Comparison of ENCODE assay signal across 12 cellular contexts in the genomic region with DNA sequence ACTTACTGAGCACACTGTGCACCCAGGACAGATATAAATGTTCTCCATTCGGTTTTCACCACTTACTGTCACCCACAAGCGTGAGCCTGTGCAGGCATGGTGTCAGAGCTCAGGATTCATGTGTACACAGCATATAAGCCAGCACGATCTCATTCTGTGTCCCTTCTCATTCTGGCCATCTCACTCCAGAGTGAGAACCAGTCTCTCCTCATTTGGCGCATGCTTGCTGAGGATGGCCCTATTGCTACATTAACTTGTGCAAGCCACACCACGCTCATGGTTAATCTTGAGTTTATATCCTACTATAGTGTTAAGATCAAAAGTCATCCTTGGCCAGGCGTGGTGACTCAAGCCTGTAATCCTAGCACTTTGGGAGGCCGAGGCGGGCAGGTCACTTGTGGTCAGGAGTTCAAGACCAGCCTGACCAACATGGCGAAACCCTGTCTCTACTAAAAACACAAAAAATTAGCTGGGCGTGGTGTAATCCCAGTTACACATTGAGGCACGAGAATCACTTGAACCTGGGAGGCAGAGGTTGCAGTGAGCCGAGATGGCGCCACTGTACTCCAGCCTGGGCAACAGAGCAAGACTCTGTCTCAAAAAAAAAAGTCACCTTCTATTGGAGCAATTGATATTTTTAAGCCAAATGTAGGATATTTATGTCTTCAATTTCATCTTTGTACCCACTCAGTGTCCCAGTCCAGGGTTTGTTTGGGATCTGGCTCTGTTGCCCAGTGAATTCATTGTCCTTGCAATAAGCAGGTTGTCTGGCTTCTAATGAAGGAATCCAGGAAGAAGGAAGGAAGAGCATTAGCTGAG. TPM values are rescaled to one million over a fixed set of nuclear protein-coding genes. Genes with fewer than 3 reads are reported as not detected.
DNase-seq lines count a peak whose midpoint lies in the region; ATAC-seq and TF ChIP-seq lines count a peak whose summit lies in the region.
"Had no signal": no experiment of that assay in that cellular context is flagged by ENCODE, and none has a peak within 500 bp of the region (broad histone marks: within the 10 kb centered on the region; RNA-seq: fewer than 3 reads in every experiment).

No MANE protein-coding gene starts in this region.

- peaks cover 30 to 57% (median 42%) of the 10 kb centered on the region in 4 donors for H3K4me1 Mint-ChIP-seq in CD4-positive, alpha-beta memory T cell
- H3K4me1 Mint-ChIP-seq: brain had no signal

- no peak for TF ChIP-seq CTCF in fibroblast of villous mesenchyme (IDR thresholded peaks at IDR 0.05; ENCODE audit: insufficient read depth, low read depth, low read length)

- H3K27ac ChIP-seq in BLaER1 = no peak overlapping the region
- H3K27ac ChIP-seq in CD4-positive, alpha-beta memory T cell (ENCODE audit: low read depth, low read length) = no peak overlapping the region
- H3K27ac ChIP-seq: suprapubic skin had no signal

- intact Hi-C loops in CD4-positive, alpha-beta memory T cell (cut with micrococcal nuclease) = no loop called here

- H3K9ac ChIP-seq in BLaER1 = no peak overlapping the region

- no peaks in the 10 kb centered on the region for H4K20me1 ChIP-seq in BLaER1

- peak overlapping the region; percentile 92 for H3K4me2 ChIP-seq in BLaER1

- H3K9me3 Mint-ChIP-seq in CD4-positive, alpha-beta memory T cell = peaks cover 0 to 1% (median 0%) of the 10 kb centered on the region in 8 donors
- H3K9me3 Mint-ChIP-seq: brain had no signal

- H3K36me3 ChIP-seq in BLaER1 = no peaks in the 10 kb centered on the region
- no peaks in the 10 kb centered on the region for H3K36me3 ChIP-seq in CD4-positive, alpha-beta memory T cell (ENCODE audit: insufficient read depth, low read length)
- H3K36me3 ChIP-seq: suprapubic skin had no signal

- DNase-seq in CD4-positive, alpha-beta memory T cell = no peak
- DNase-seq in SKM-1 treated with dmso at 0.1 percent for 144 hours (lab: John Stamatoyannopoulos, UW; ENCODE audit: unreplicated experiment) (peak; percentile 32), fibroblast of villous mesenchyme (ENCODE audit: low read depth) (peak; percentile 64), T-helper 9 cell (no peak)
- DNase-seq: effector memory CD4-positive, alpha-beta T cell had no signal

- H3K27me3 ChIP-seq in BLaER1 = no peaks in the 10 kb centered on the region
- H3K27me3 ChIP-seq in CD4-positive, alpha-beta memory T cell (ENCODE audit: insufficient read depth, low read length) = no peaks in the 10 kb centered on the region
- H3K27me3 ChIP-seq: suprapubic skin had no signal

- no peak overlapping the region for H3K4me3 ChIP-seq in BLaER1
- no peak overlapping the region for H3K4me3 ChIP-seq in CD4-positive, alpha-beta memory T cell (ENCODE audit: low read length in 2 of 2)
- H3K4me3 ChIP-seq in fibroblast of villous mesenchyme (ENCODE audit: low read depth, low read length) = no peak overlapping the region
- H3K4me3 ChIP-seq: suprapubic skin had no signal

- H3K4me3 Mint-ChIP-seq in CD4-positive, alpha-beta memory T cell = peak overlapping the region in 4 of 8 donors; percentile 11 to 67 (median 32)
- H3K4me3 Mint-ChIP-seq: brain had no signal

- ATAC-seq in HG02642 (IDR thresholded peaks at IDR 0.05; ENCODE audit: poor library complexity, unreplicated experiment) = no peak
- no peak for ATAC-seq in SK-N-SH treated with all-trans-retinoic acid at 6 μM for 48 hours

- no peaks in the 10 kb centered on the region for H3K9me3 ChIP-seq in BLaER1
- no peaks in the 10 kb centered on the region for H3K9me3 ChIP-seq in CD4-positive, alpha-beta memory T cell (ENCODE audit: control insufficient read depth in 1 of 2, low read length in 2 of 2)
- H3K9me3 ChIP-seq: suprapubic skin had no signal

- POLR2A ChIA-PET in CD4-positive, alpha-beta memory T cell (lab: Charles Lee; ENCODE audit: partially characterized antibody) = interaction anchor here (1.0 to 7.7 kb wide), 5 partner anchors 10 to 562 kb away, joined by 3 to 127 read pairs (median 5); a partner anchor contains a TSS

- H3K4me1 ChIP-seq in BLaER1 = peaks cover 89% of the 10 kb centered on the region
- H3K4me1 ChIP-seq in CD4-positive, alpha-beta memory T cell (ENCODE audit: insufficient read depth, low read length) = peaks cover 54% of the 10 kb centered on the region
- H3K4me1 ChIP-seq: suprapubic skin had no signal

- H3K27ac Mint-ChIP-seq in CD4-positive, alpha-beta memory T cell = peak overlapping the region; percentile 39 to 93 (median 81)
- H3K27ac Mint-ChIP-seq: brain had no signal

- CTCF ChIA-PET in CD4-positive, alpha-beta memory T cell (lab: Charles Lee; ENCODE audit: partially characterized antibody) = interaction anchor here (0.9 to 2.9 kb wide), 4 partner anchors 11 to 20 kb away, joined by 4 to 17 read pairs (median 8); a partner anchor contains a TSS

- no peaks in the 10 kb centered on the region for H3K36me3 Mint-ChIP-seq in CD4-positive, alpha-beta memory T cell
- H3K36me3 Mint-ChIP-seq: brain had no signal

- H3K27me3 Mint-ChIP-seq in CD4-positive, alpha-beta memory T cell = no peaks in the 10 kb centered on the region

TF ChIP-seq in SK-N-SH treated with all-trans-retinoic acid at 6 μM for 48 hours, 23 proteins besides CTCF, POLR2A, EP300 and RAD21 (continues in another document):
- TF ChIP-seq ESRRG (CRISPR knock-in tag; IDR thresholded peaks at IDR 0.05) = no peak
- TF ChIP-seq, protein P1, sequence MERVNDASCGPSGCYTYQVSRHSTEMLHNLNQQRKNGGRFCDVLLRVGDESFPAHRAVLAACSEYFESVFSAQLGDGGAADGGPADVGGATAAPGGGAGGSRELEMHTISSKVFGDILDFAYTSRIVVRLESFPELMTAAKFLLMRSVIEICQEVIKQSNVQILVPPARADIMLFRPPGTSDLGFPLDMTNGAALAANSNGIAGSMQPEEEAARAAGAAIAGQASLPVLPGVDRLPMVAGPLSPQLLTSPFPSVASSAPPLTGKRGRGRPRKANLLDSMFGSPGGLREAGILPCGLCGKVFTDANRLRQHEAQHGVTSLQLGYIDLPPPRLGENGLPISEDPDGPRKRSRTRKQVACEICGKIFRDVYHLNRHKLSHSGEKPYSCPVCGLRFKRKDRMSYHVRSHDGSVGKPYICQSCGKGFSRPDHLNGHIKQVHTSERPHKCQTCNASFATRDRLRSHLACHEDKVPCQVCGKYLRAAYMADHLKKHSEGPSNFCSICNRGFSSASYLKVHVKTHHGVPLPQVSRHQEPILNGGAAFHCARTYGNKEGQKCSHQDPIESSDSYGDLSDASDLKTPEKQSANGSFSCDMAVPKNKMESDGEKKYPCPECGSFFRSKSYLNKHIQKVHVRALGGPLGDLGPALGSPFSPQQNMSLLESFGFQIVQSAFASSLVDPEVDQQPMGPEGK (CRISPR knock-in tag; IDR thresholded peaks at IDR 0.05; ENCODE audit: borderline replicate concordance) = no peak
- no peak for TF ChIP-seq ZC3H10 (CRISPR knock-in tag; IDR thresholded peaks at IDR 0.05)
- TF ChIP-seq TCF4 (CRISPR knock-in tag; IDR thresholded peaks at IDR 0.05; ENCODE audit: borderline replicate concordance) = no peak
- no peak for TF ChIP-seq SNAI2 (CRISPR knock-in tag; IDR thresholded peaks at IDR 0.05)
- TF ChIP-seq ARNTL (CRISPR knock-in tag; IDR thresholded peaks at IDR 0.05; ENCODE audit: borderline replicate concordance, low read depth) = no peak
- no peak for TF ChIP-seq ZFP30 (CRISPR knock-in tag; IDR thresholded peaks at IDR 0.05)
- no peak for TF ChIP-seq ZFP3 (CRISPR knock-in tag; IDR thresholded peaks at IDR 0.05)
- TF ChIP-seq, protein P2, sequence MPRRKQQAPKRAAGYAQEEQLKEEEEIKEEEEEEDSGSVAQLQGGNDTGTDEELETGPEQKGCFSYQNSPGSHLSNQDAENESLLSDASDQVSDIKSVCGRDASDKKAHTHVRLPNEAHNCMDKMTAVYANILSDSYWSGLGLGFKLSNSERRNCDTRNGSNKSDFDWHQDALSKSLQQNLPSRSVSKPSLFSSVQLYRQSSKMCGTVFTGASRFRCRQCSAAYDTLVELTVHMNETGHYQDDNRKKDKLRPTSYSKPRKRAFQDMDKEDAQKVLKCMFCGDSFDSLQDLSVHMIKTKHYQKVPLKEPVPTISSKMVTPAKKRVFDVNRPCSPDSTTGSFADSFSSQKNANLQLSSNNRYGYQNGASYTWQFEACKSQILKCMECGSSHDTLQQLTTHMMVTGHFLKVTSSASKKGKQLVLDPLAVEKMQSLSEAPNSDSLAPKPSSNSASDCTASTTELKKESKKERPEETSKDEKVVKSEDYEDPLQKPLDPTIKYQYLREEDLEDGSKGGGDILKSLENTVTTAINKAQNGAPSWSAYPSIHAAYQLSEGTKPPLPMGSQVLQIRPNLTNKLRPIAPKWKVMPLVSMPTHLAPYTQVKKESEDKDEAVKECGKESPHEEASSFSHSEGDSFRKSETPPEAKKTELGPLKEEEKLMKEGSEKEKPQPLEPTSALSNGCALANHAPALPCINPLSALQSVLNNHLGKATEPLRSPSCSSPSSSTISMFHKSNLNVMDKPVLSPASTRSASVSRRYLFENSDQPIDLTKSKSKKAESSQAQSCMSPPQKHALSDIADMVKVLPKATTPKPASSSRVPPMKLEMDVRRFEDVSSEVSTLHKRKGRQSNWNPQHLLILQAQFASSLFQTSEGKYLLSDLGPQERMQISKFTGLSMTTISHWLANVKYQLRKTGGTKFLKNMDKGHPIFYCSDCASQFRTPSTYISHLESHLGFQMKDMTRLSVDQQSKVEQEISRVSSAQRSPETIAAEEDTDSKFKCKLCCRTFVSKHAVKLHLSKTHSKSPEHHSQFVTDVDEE (CRISPR knock-in tag; IDR thresholded peaks at IDR 0.05) = no peak

RNA-seq across cellular contexts. Expression of a gene that starts 20.9 kb away (rescaled TPM):
- total RNA-seq in CD4-positive, alpha-beta memory T cell = 10 to 100 TPM; 14.7 to 16.7 TPM
- 10 to 100 TPM; 17.6 to 37.8 TPM for polyA plus RNA-seq in CD4-positive, alpha-beta memory T cell
- total RNA-seq in fibroblast of villous mesenchyme = 18.4 and 29.4 TPM in 2 replicates

RNA-seq across cellular contexts. Expression of a gene that starts 34.0 kb away (rescaled TPM):
- total RNA-seq in CD4-positive, alpha-beta memory T cell = not detected
- not detected for polyA plus RNA-seq in CD4-positive, alpha-beta memory T cell
- total RNA-seq in fibroblast of villous mesenchyme = not detected in 2 replicates
- total RNA-seq: frontal cortex, OCI-LY7, suprapubic skin had no signal

RNA-seq across cellular contexts. Expression of a gene that starts 38.3 kb away (rescaled TPM):
- not detected for total RNA-seq in CD4-positive, alpha-beta memory T cell
- not detected for polyA plus RNA-seq in CD4-positive, alpha-beta memory T cell
- not detected in 2 replicates for total RNA-seq in fibroblast of villous mesenchyme
- total RNA-seq: frontal cortex, OCI-LY7, suprapubic skin had no signal

RNA-seq across cellular contexts. Expression of a gene that starts 41.2 kb away (rescaled TPM):
- not detected for total RNA-seq in CD4-positive, alpha-beta memory T cell
- polyA plus RNA-seq in CD4-positive, alpha-beta memory T cell = not detected
- total RNA-seq in fibroblast of villous mesenchyme = not detected in 2 replicates
- total RNA-seq: frontal cortex, OCI-LY7, suprapubic skin had no signal

RNA-seq across cellular contexts. Expression of a gene that starts 46.0 kb away (rescaled TPM):
- not detected for total RNA-seq in CD4-positive, alpha-beta memory T cell
- not detected for polyA plus RNA-seq in CD4-positive, alpha-beta memory T cell
- not detected in 2 replicates for total RNA-seq in fibroblast of villous mesenchyme
- total RNA-seq: frontal cortex, OCI-LY7, suprapubic skin had no signal

Comparison
In these comparisons a context has a peak if more than half of its experiments do, and no peak if none do; other contexts are left out.
1. DNase-seq: peak in SKM-1 treated with dmso at 0.1 percent for 144 hours (single experiment) and fibroblast of villous mesenchyme (single experiment); none in CD4-positive, alpha-beta memory T cell (0 of 5) and T-helper 9 cell (single experiment).